Comparison of ENCODE assay signal across 6 cellular contexts in the genomic region with DNA sequence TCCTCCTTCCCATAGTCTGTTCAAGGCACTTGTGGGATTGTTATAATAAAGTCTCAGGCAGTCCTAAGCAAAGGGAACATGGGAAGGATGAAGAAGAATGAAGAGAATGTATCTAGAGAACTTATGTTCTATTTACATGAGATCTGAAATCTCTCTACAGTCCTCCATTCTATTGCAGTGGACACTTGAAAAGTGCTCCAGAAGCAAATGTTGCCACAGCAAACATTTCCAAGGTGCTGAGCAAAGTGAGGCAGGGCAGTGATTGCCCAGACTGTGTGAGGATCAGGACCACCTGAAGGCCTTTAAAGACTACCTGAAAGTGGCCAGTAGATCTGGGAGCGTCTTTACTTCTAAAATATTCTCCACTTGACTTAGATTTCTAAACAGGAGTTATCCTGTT.
"Had no signal": no experiment of that assay in that cellular context is flagged by ENCODE, and none has a peak within 500 bp of the region (broad histone marks: within the 10 kb centered on the region; RNA-seq: fewer than 3 reads in every experiment).

No MANE protein-coding gene starts in this region.

- H3K27ac ChIP-seq: KMS-11 had no signal

- ATAC-seq: GM23338, HepG2 had no signal

- DNase-seq: H9, HCEC 1CT, KBM-7 had no signal

- H3K4me3 ChIP-seq: GM23338 had no signal
